32 cellular contexts compared by ENCODE assay signal in the genomic region with DNA sequence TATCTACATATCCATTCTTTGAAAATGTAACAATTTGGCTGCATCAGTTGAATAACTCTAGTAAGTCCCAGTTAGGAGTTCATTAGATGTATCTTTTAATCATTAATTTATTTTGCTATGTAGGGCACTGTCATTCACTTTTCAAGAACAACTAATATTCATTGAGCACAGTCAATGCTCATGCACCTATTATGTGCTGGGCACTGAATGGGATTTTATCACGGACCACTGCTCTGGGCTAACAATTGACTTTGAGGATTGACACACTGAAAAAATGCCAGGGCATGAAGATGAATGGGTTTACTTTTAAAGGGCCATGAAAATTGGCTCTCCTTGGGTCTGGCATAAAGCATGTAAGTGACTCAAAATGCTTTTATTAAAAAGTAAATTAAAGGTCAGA.
"Had no signal": no experiment of that assay in that cellular context is flagged by ENCODE, and none has a peak within 500 bp of the region (broad histone marks: within the 10 kb centered on the region; RNA-seq: fewer than 3 reads in every experiment).

No MANE protein-coding gene starts in this region.

- H3K36me3 ChIP-seq: ascending aorta, cardiac muscle cell had no signal

- H3K4me1 ChIP-seq: ascending aorta had no signal

- H3K4me3 ChIP-seq: ascending aorta, cardiac muscle cell had no signal

- FAIRE-seq: bronchial epithelial cell, TTC549 had no signal

- H3K27ac ChIP-seq: ascending aorta, cardiac muscle cell, VCaP had no signal

- H3K27me3 ChIP-seq: ascending aorta, cardiac muscle cell had no signal

- ATAC-seq: activated CD8-positive, alpha-beta T cell treated with anti-CD3 and anti-CD28 coated beads for 36 hours; activated naive CD8-positive, alpha-beta T cell treated with anti-CD3 and anti-CD28 coated beads, Interleukin-2, amount 50 U/mL, for 24 hours; activated T-cell treated with anti-CD3 and anti-CD28 coated beads, Interleukin-2, amount 50 U/mL, for 4 hours; activated T-cell treated with anti-CD3 and anti-CD28 coated beads, Interleukin-2, amount 50 U/mL, for 72 hours; activated T-helper 17 cell treated with anti-CD3 and anti-CD28 coated beads, Interleukin-2, amount 50 U/mL, for 72 hours had no signal

- DNase-seq: activated B cell treated with CpG ODN at 0.5 μM for 24 hours; activated CD4-positive, alpha-beta memory T cell treated with anti-CD3 and anti-CD28 coated beads for 36 hours; activated CD4-positive, alpha-beta T cell treated with anti-CD3 and anti-CD28 coated beads for 4 hours; activated CD4-positive, alpha-beta T cell treated with anti-CD3 and anti-CD28 coated beads, Interleukin-2, amount 10 ng/mL, durations not matched to agents 24 days and 14 days; activated CD4-positive, alpha-beta T cell treated with anti-CD3 and anti-CD28 coated beads, Interleukin-2, amount 50 U/mL, for 1 hour; activated CD4-positive, alpha-beta T cell treated with anti-CD3 and anti-CD28 coated beads, Interleukin-2, amount 50 U/mL, for 4 hours; activated CD4-positive, CD25-positive, alpha-beta regulatory T cell treated with anti-CD3 and anti-CD28 coated beads, Interleukin-2, amount 50 U/mL, for 72 hours; activated CD8-positive, alpha-beta memory T cell treated with anti-CD3 and anti-CD28 coated beads, Interleukin-2, amount 50 U/mL, for 4 hours; activated CD8-positive, alpha-beta T cell treated with anti-CD3 and anti-CD28 coated beads for 36 hours; activated effector memory CD4-positive, alpha-beta T cell treated with Interleukin-2 at 50 U/mL for 16 hours; activated gamma-delta T cell; activated naive CD4-positive, alpha-beta T cell treated with anti-CD3 and anti-CD28 coated beads, Interleukin-2, amount 10 ng/mL, durations not matched to agents 7 days and 5 days; activated naive CD4-positive, alpha-beta T cell treated with Interleukin-2 at 50 U/mL for 16 hours; activated naive CD8-positive, alpha-beta T cell treated with anti-CD3 and anti-CD28 coated beads, Interleukin-2, amount 10 ng/mL, durations not matched to agents 7 days and 5 days; activated naive CD8-positive, alpha-beta T cell treated with anti-CD3 and anti-CD28 coated beads, Interleukin-2, amount 50 U/mL, for 24 hours; activated T-cell treated with anti-CD3 and anti-CD28 coated beads for 4 hours; activated T-cell treated with anti-CD3 and anti-CD28 coated beads, Interleukin-2, amount 50 U/mL, for 1 hour; activated T-cell treated with anti-CD3 and anti-CD28 coated beads, Interleukin-2, amount 50 U/mL, for 4 hours; activated T-cell treated with anti-CD3 and anti-CD28 coated beads, Interleukin-2, amount 50 U/mL, for 72 hours; amygdala; anterior cingulate cortex; caudate nucleus; cerebellar nuclear complex; T-helper 1 cell; T-helper 2 cell; T-helper 9 cell had no signal
